ENCODE assay signal across 1 cellular context in the genomic region with DNA sequence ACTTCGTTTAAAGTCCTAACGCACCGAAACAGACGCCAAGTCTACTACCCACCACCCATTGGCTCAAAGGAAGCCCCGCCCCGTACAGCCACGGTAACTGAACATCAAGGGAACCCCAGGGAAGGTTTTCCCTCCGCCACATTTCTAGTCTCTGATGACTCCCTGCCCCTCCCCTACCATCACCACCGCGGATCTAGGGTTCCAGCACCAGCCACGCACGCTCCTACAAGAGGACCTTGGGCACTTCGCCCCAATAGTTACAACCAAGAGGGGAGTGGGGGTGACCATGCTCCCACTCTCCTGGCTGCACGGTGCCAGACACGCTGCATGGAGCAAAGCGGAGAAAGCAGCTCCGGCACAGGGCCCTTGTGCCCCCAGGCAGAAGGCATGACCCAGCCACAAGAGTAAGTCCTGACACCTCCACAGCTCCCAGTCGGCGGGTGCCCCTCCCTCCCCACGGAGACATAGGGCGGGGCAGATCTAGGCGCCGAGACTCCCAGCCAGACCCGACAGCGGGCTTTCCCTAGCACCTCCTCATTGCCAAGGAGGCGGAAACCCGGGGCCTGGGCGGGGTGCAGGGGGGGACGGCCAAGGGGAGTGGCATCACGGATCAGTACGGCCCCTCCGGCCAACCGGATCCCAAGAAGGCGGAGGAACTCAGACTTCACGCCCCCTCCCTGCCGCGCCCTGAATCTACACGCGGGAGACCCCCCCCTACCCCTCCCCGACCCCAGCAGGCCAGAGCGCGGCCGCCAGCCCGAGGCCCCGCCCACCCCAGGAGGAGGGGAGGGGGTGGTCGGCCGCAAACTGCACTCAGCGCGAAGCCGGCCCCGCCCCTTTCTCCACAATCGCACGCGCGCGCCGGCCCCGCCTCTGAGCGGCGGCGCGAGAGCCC.
TF ChIP-seq lines count a peak whose summit lies in the region.

No MANE protein-coding gene starts in this region.

TF ChIP-seq in HepG2, 621 proteins besides CTCF, POLR2A, EP300 and RAD21 (continued from another document and continues in another):
- TF ChIP-seq, protein P1, sequence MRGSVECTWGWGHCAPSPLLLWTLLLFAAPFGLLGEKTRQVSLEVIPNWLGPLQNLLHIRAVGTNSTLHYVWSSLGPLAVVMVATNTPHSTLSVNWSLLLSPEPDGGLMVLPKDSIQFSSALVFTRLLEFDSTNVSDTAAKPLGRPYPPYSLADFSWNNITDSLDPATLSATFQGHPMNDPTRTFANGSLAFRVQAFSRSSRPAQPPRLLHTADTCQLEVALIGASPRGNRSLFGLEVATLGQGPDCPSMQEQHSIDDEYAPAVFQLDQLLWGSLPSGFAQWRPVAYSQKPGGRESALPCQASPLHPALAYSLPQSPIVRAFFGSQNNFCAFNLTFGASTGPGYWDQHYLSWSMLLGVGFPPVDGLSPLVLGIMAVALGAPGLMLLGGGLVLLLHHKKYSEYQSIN (CRISPR knock-in tag; IDR thresholded peaks at IDR 0.05; ENCODE audit: borderline replicate concordance): no peak
- TF ChIP-seq PAF1 (CRISPR knock-in tag; IDR thresholded peaks at IDR 0.05) (no peak), ZNF138 (CRISPR knock-in tag; IDR thresholded peaks at IDR 0.05; ENCODE audit: low read depth) (no peak), CREB1 (IDR thresholded peaks at IDR 0.05) (no peak), CREB1 (CRISPR knock-in tag; IDR thresholded peaks at IDR 0.05) (no peak; the same call in 1 of the 2 replicates), CHD2 (IDR thresholded peaks at IDR 0.05; ENCODE audit: low read depth, low read length) (no peak), ZNF354B (CRISPR knock-in tag; IDR thresholded peaks at IDR 0.05) (0 out of 2 replicates have a peak, but pooled peaks have one; percentile 49), ISX (CRISPR knock-in tag; conservative IDR thresholded peaks at IDR 0.05) (no peak), SAP130 (CRISPR knock-in tag; IDR thresholded peaks at IDR 0.05; ENCODE audit: low read depth) (peak; percentile 71; the same call in 1 of the 2 replicates), ZNF121 (CRISPR knock-in tag; IDR thresholded peaks at IDR 0.05) (no peak), YEATS4 (CRISPR knock-in tag; IDR thresholded peaks at IDR 0.05; ENCODE audit: borderline replicate concordance) (peak; percentile 41; the same call in 1 of the 2 replicates), HNRNPH1 (optimal IDR thresholded peaks at IDR 0.05; ENCODE audit: low read depth, low read length) (no peak), SMARCE1 (IDR thresholded peaks at IDR 0.05; ENCODE audit: borderline replicate concordance) (no peak), SIX1 (CRISPR knock-in tag; IDR thresholded peaks at IDR 0.05; ENCODE audit: borderline replicate concordance) (no peak), ESRRA (CRISPR knock-in tag; IDR thresholded peaks at IDR 0.05; ENCODE audit: low read depth) (no peak), PAX8 (CRISPR knock-in tag; IDR thresholded peaks at IDR 0.05; ENCODE audit: borderline replicate concordance) (no peak), NR3C1 (CRISPR knock-in tag; IDR thresholded peaks at IDR 0.05) (no peak), ZNF883 (CRISPR knock-in tag; IDR thresholded peaks at IDR 0.05; ENCODE audit: not compliant biosample characterization) (no peak), ZNF761 (CRISPR knock-in tag; conservative IDR thresholded peaks at IDR 0.05) (peak; percentile 74; the same call in 1 of the 2 replicates), ZNF577 (CRISPR knock-in tag; IDR thresholded peaks at IDR 0.05; ENCODE audit: borderline replicate concordance, low read depth) (no peak), NR2F1 (CRISPR knock-in tag; IDR thresholded peaks at IDR 0.05) (no peak), MEF2D (CRISPR knock-in tag; IDR thresholded peaks at IDR 0.05) (no peak), ZEB1 (IDR thresholded peaks at IDR 0.05; ENCODE audit: insufficient replicate concordance, low read depth) (no peak), CHCHD3 (CRISPR knock-in tag; IDR thresholded peaks at IDR 0.05) (no peak), KLF11 (CRISPR knock-in tag; IDR thresholded peaks at IDR 0.05) (no peak), KDM5A (IDR thresholded peaks at IDR 0.05; ENCODE audit: borderline replicate concordance, low read length) (peak; percentile 37; the same call in 1 of the 2 replicates), HNRNPUL1 (IDR thresholded peaks at IDR 0.05; ENCODE audit: low read depth, low read length) (no peak), AGO1 (IDR thresholded peaks at IDR 0.05; ENCODE audit: low read depth, low read length, poor library complexity, severe bottlenecking) (no peak), NFRKB (IDR thresholded peaks at IDR 0.05) (no peak), ZNF230 (CRISPR knock-in tag; IDR thresholded peaks at IDR 0.05) (no peak), HNRNPLL (IDR thresholded peaks at IDR 0.05; ENCODE audit: low read depth, low read length, poor library complexity, severe bottlenecking) (peak; percentile 26), ONECUT2 (CRISPR knock-in tag; IDR thresholded peaks at IDR 0.05) (no peak), ZBTB7B (CRISPR knock-in tag; IDR thresholded peaks at IDR 0.05) (no peak), KLF16 (CRISPR knock-in tag; IDR thresholded peaks at IDR 0.05) (0 out of 4 replicates have a peak, but pooled peaks of 1 of the 2 experiments have one; percentile 83), TMF1 (CRISPR knock-in tag; IDR thresholded peaks at IDR 0.05; ENCODE audit: low read depth) (no peak), CBFB (CRISPR knock-in tag; IDR thresholded peaks at IDR 0.05) (no peak), JDP2 (CRISPR knock-in tag; IDR thresholded peaks at IDR 0.05; ENCODE audit: borderline replicate concordance) (no peak), RNF2 (conservative IDR thresholded peaks at IDR 0.05; ENCODE audit: low read depth) (no peak; the same call in 1 of the 2 replicates), TCF12 (IDR thresholded peaks at IDR 0.05) (no peak), TCF12 (CRISPR knock-in tag; IDR thresholded peaks at IDR 0.05) (no peak), ZNF530 (CRISPR knock-in tag; IDR thresholded peaks at IDR 0.05; ENCODE audit: low read depth) (no peak), ZNF207 (IDR thresholded peaks at IDR 0.05; ENCODE audit: borderline replicate concordance) (no peak), MTF2 (CRISPR knock-in tag; IDR thresholded peaks at IDR 0.05; ENCODE audit: borderline replicate concordance) (0 out of 2 replicates have a peak, but pooled peaks have one; percentile 26), GATA4 (IDR thresholded peaks at IDR 0.05; ENCODE audit: borderline replicate concordance, low read depth) (no peak), HDAC2 (CRISPR knock-in tag; IDR thresholded peaks at IDR 0.05) (peak; percentile 17; the same call in 1 of the 2 replicates), HOXA9 (CRISPR knock-in tag; IDR thresholded peaks at IDR 0.05; ENCODE audit: borderline replicate concordance) (no peak), ZNF547 (CRISPR knock-in tag; IDR thresholded peaks at IDR 0.05) (no peak), FLYWCH1 (CRISPR knock-in tag; IDR thresholded peaks at IDR 0.05) (no peak), ZKSCAN5 (CRISPR knock-in tag; IDR thresholded peaks at IDR 0.05) (no peak), ZC3H13 (CRISPR knock-in tag; IDR thresholded peaks at IDR 0.05) (peak; percentile 37; the same call in 1 of the 2 replicates), HOXA7 (CRISPR knock-in tag; IDR thresholded peaks at IDR 0.05) (no peak), FOXC1 (CRISPR knock-in tag; IDR thresholded peaks at IDR 0.05; ENCODE audit: borderline replicate concordance) (peak; percentile 56; the same call in 1 of the 2 replicates)
- TF ChIP-seq, protein P2, sequence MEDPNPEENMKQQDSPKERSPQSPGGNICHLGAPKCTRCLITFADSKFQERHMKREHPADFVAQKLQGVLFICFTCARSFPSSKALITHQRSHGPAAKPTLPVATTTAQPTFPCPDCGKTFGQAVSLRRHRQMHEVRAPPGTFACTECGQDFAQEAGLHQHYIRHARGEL (CRISPR knock-in tag; IDR thresholded peaks at IDR 0.05): 0 out of 2 replicates have a peak, but pooled peaks have one; percentile 35
- TF ChIP-seq, protein P3, sequence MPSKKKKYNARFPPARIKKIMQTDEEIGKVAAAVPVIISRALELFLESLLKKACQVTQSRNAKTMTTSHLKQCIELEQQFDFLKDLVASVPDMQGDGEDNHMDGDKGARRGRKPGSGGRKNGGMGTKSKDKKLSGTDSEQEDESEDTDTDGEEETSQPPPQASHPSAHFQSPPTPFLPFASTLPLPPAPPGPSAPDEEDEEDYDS (CRISPR knock-in tag; IDR thresholded peaks at IDR 0.05): 0 out of 2 replicates have a peak, but pooled peaks have one; percentile 8
- TF ChIP-seq, protein P4, sequence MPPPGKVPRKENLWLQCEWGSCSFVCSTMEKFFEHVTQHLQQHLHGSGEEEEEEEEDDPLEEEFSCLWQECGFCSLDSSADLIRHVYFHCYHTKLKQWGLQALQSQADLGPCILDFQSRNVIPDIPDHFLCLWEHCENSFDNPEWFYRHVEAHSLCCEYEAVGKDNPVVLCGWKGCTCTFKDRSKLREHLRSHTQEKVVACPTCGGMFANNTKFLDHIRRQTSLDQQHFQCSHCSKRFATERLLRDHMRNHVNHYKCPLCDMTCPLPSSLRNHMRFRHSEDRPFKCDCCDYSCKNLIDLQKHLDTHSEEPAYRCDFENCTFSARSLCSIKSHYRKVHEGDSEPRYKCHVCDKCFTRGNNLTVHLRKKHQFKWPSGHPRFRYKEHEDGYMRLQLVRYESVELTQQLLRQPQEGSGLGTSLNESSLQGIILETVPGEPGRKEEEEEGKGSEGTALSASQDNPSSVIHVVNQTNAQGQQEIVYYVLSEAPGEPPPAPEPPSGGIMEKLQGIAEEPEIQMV (CRISPR knock-in tag; IDR thresholded peaks at IDR 0.05; ENCODE audit: low read depth): no peak
- TF ChIP-seq, protein P5, sequence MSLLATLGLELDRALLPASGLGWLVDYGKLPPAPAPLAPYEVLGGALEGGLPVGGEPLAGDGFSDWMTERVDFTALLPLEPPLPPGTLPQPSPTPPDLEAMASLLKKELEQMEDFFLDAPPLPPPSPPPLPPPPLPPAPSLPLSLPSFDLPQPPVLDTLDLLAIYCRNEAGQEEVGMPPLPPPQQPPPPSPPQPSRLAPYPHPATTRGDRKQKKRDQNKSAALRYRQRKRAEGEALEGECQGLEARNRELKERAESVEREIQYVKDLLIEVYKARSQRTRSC (CRISPR knock-in tag; IDR thresholded peaks at IDR 0.05; ENCODE audit: low read depth): no peak
- TF ChIP-seq, protein P6, sequence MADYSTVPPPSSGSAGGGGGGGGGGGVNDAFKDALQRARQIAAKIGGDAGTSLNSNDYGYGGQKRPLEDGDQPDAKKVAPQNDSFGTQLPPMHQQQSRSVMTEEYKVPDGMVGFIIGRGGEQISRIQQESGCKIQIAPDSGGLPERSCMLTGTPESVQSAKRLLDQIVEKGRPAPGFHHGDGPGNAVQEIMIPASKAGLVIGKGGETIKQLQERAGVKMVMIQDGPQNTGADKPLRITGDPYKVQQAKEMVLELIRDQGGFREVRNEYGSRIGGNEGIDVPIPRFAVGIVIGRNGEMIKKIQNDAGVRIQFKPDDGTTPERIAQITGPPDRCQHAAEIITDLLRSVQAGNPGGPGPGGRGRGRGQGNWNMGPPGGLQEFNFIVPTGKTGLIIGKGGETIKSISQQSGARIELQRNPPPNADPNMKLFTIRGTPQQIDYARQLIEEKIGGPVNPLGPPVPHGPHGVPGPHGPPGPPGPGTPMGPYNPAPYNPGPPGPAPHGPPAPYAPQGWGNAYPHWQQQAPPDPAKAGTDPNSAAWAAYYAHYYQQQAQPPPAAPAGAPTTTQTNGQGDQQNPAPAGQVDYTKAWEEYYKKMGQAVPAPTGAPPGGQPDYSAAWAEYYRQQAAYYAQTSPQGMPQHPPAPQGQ (CRISPR knock-in tag; IDR thresholded peaks at IDR 0.05; ENCODE audit: borderline replicate concordance): no peak
- TF ChIP-seq, protein P7, sequence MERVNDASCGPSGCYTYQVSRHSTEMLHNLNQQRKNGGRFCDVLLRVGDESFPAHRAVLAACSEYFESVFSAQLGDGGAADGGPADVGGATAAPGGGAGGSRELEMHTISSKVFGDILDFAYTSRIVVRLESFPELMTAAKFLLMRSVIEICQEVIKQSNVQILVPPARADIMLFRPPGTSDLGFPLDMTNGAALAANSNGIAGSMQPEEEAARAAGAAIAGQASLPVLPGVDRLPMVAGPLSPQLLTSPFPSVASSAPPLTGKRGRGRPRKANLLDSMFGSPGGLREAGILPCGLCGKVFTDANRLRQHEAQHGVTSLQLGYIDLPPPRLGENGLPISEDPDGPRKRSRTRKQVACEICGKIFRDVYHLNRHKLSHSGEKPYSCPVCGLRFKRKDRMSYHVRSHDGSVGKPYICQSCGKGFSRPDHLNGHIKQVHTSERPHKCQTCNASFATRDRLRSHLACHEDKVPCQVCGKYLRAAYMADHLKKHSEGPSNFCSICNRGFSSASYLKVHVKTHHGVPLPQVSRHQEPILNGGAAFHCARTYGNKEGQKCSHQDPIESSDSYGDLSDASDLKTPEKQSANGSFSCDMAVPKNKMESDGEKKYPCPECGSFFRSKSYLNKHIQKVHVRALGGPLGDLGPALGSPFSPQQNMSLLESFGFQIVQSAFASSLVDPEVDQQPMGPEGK (CRISPR knock-in tag; IDR thresholded peaks at IDR 0.05): peak; percentile 94
- TF ChIP-seq, protein P8, sequence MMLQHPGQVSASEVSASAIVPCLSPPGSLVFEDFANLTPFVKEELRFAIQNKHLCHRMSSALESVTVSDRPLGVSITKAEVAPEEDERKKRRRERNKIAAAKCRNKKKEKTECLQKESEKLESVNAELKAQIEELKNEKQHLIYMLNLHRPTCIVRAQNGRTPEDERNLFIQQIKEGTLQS (CRISPR knock-in tag; IDR thresholded peaks at IDR 0.05): no peak
- TF ChIP-seq, protein P9, sequence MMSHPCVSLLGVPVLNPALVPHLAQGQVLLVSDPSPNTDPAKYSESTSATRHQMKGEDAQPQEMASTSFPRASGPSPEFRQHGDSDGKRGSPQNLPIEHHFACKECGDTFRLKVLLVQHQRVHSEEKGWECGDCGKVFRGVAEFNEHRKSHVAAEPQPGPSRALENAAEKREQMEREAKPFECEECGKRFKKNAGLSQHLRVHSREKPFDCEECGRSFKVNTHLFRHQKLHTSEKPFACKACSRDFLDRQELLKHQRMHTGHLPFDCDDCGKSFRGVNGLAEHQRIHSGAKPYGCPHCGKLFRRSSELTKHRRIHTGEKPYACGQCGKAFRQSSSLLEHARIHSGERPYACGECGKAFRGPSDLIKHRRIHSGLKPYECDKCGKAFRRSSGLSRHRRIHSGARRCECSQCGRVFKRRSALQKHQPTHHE (CRISPR knock-in tag; IDR thresholded peaks at IDR 0.05; ENCODE audit: borderline replicate concordance): 0 out of 2 replicates have a peak, but pooled peaks have one; percentile 41
- TF ChIP-seq, protein P10, sequence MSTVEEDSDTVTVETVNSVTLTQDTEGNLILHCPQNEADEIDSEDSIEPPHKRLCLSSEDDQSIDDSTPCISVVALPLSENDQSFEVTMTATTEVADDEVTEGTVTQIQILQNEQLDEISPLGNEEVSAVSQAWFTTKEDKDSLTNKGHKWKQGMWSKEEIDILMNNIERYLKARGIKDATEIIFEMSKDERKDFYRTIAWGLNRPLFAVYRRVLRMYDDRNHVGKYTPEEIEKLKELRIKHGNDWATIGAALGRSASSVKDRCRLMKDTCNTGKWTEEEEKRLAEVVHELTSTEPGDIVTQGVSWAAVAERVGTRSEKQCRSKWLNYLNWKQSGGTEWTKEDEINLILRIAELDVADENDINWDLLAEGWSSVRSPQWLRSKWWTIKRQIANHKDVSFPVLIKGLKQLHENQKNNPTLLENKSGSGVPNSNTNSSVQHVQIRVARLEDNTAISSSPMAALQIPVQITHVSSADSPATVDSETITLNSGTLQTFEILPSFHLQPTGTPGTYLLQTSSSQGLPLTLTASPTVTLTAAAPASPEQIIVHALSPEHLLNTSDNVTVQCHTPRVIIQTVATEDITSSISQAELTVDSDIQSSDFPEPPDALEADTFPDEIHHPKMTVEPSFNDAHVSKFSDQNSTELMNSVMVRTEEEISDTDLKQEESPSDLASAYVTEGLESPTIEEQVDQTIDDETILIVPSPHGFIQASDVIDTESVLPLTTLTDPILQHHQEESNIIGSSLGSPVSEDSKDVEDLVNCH (CRISPR knock-in tag; IDR thresholded peaks at IDR 0.05): no peak
